In genomic region chr11:134050541-134051383, GRCh38 we compare ENCODE assay signal across 8 cellular contexts. TPM values are rescaled to one million over a fixed set of nuclear protein-coding genes. Genes with fewer than 3 reads are reported as not detected.
DNase-seq lines count a peak whose midpoint lies in the region; ATAC-seq, FAIRE-seq and TF ChIP-seq lines count a peak whose summit lies in the region.

No MANE protein-coding gene starts in this region.

- H3K27ac Mint-ChIP-seq in activated naive CD4-positive, alpha-beta T cell treated with anti-CD3 and anti-CD28 coated beads for 36 hours = peak overlapping the region; percentile 76

- H3K36me3 Mint-ChIP-seq in activated naive CD4-positive, alpha-beta T cell treated with anti-CD3 and anti-CD28 coated beads for 36 hours (ENCODE audit: low read depth) = no peaks in the 10 kb centered on the region

- H3K9me3 Mint-ChIP-seq in activated naive CD4-positive, alpha-beta T cell treated with anti-CD3 and anti-CD28 coated beads for 36 hours = no peaks in the 10 kb centered on the region

- H3K27me3 ChIP-seq in DOHH2 (ENCODE audit: control insufficient read depth, low read length) (no peaks in the 10 kb centered on the region), SJCRH30 (no peaks in the 10 kb centered on the region)

- H3F3A ChIP-seq in DOHH2 (ENCODE audit: control insufficient read depth, insufficient read depth) = no peaks in the 10 kb centered on the region

- peak; percentile 92 for ATAC-seq in GM21825 (IDR thresholded peaks at IDR 0.05; ENCODE audit: unreplicated experiment)

- CTCF ChIA-PET in activated naive CD4-positive, alpha-beta T cell treated with anti-CD3 and anti-CD28 coated beads for 36 hours (lab: Charles Lee) = interaction anchor here (0.6 to 4.6 kb wide), 41 partner anchors 8 to 590 kb away, joined by 3 to 44 read pairs (median 4); partner anchors contain the start of genes GLB1L3 and JAM3

- no peaks in the 10 kb centered on the region for H3K79me2 ChIP-seq in DOHH2 (ENCODE audit: control insufficient read depth, low read length)

- H3K27ac ChIP-seq in DOHH2 (ENCODE audit: low read depth, low read length) = no peak overlapping the region
- no peak overlapping the region for H3K27ac ChIP-seq in SJCRH30

- intact Hi-C loops in activated naive CD4-positive, alpha-beta T cell treated with anti-CD3 and anti-CD28 coated beads for 36 hours (cut with micrococcal nuclease) = loop anchor here (1.0 to 5.0 kb wide), 4 partner anchors 18 to 103 kb away; no protein-coding TSS in a partner anchor
- intact Hi-C loops in head of caudate nucleus (cut with DNase I) (loop anchor here (1.0 to 2.0 kb wide), 2 partner anchors 20 to 90 kb away; no protein-coding TSS in a partner anchor), posterior cingulate gyrus (cut with DNase I) (loop anchor here (1.0 to 10.0 kb wide), 3 partner anchors 16 to 174 kb away; partner anchors contain the start of genes NCAPD3 and VPS26B)

- no peaks in the 10 kb centered on the region for H3K36me3 ChIP-seq in DOHH2 (ENCODE audit: control insufficient read depth, low read length)
- H3K36me3 ChIP-seq in SJCRH30 = no peaks in the 10 kb centered on the region

- peak; percentile 47 for DNase-seq in LHCN-M2 (ENCODE audit: low read depth)
- DNase-seq in SJCRH30 = peak; percentile 60 to 82
- DNase-seq in activated naive CD4-positive, alpha-beta T cell treated with anti-CD3 and anti-CD28 coated beads for 36 hours = peak; percentile 74
- peak; percentile 49 to 94 (median 85) for DNase-seq in head of caudate nucleus
- peak in 9 of 10 donors; percentile 77 to 98 (median 83) for DNase-seq in posterior cingulate gyrus
- peak; percentile 78 for DNase-seq in urothelium cell line (ENCODE audit: low spot score)

- H3K4me3 Mint-ChIP-seq in activated naive CD4-positive, alpha-beta T cell treated with anti-CD3 and anti-CD28 coated beads for 36 hours = peak overlapping the region; percentile 59

- TF ChIP-seq CTCF in DOHH2 (IDR thresholded peaks at IDR 0.05; ENCODE audit: low read depth, low read length, poor library complexity, severe bottlenecking) = peak; percentile 88

- H3K4me3 ChIP-seq in DOHH2 (ENCODE audit: low read length) (no peak overlapping the region), SJCRH30 (peak overlapping the region; percentile 12; the same call in 1 of the 2 replicates)

- H3K9me2 ChIP-seq in DOHH2 (replicated peaks; ENCODE audit: control insufficient read depth, low read length) = no peaks in the 10 kb centered on the region

- no peaks in the 10 kb centered on the region for H4K20me1 ChIP-seq in DOHH2 (ENCODE audit: control insufficient read depth, insufficient read depth, low read depth, low read length)

- no peaks in the 10 kb centered on the region for H3K9me3 ChIP-seq in DOHH2 (ENCODE audit: control insufficient read depth, insufficient read depth, low read length)
- H3K9me3 ChIP-seq in SJCRH30 (replicated peaks) = no peaks in the 10 kb centered on the region

- no peak for FAIRE-seq in urothelium cell line (lab: Jason Lieb, UNC)

- no peaks in the 10 kb centered on the region for H3K4me1 ChIP-seq in DOHH2 (ENCODE audit: control insufficient read depth, low read length)
- H3K4me1 ChIP-seq in SJCRH30 = 0 out of 2 replicates have a peak, but pooled peaks cover 2% of the 10 kb centered on the region

- H3K4me2 ChIP-seq in DOHH2 (ENCODE audit: low read length) = no peak overlapping the region

- H3K27me3 Mint-ChIP-seq in activated naive CD4-positive, alpha-beta T cell treated with anti-CD3 and anti-CD28 coated beads for 36 hours (ENCODE audit: low read depth) = peaks cover 9% of the 10 kb centered on the region

- no peaks in the 10 kb centered on the region for H3K4me1 Mint-ChIP-seq in activated naive CD4-positive, alpha-beta T cell treated with anti-CD3 and anti-CD28 coated beads for 36 hours (ENCODE audit: low read depth)

RNA-seq across cellular contexts. Expression of gene JAM3, which starts 18.1 kb away (rescaled TPM):
- 116 and 152 TPM in 2 replicates for total RNA-seq in LHCN-M2 (2014; rRNA removed)
- 42.0 TPM for polyA plus RNA-seq in LHCN-M2 (2012)
- total RNA-seq in SJCRH30 (2014; rRNA removed; shearing (Covaris generic)) = 152 and 155 TPM in 2 replicates
- total RNA-seq in activated naive CD4-positive, alpha-beta T cell treated with anti-CD3 and anti-CD28 coated beads for 36 hours = 1 to 10 TPM; 4.0 to 6.4 TPM

Comparison
In these comparisons a context has a peak if more than half of its experiments do, and no peak if none do; other contexts are left out.
1. RNA of gene JAM3, which starts 18.1 kb away (total RNA-seq): 152 to 155 TPM in SJCRH30 and 116 to 152 TPM in LHCN-M2; 4.0 to 6.4 TPM in activated naive CD4-positive, alpha-beta T cell treated with anti-CD3 and anti-CD28 coated beads for 36 hours; every median in the first group is over 10 times any median in the second.
2. Peak in every context shown above with its lines, with median percentiles within 50 percentile points of each other: DNase-seq.